ENCODE assay signal across 23 cellular contexts in genomic region chr22:31445642-31446041, GRCh38. TPM values are rescaled to one million over a fixed set of nuclear protein-coding genes. Genes with fewer than 3 reads are reported as not detected.
A peak's percentile ranks its signal among the peaks of the same experiment; 100 is the strongest.
DNase-seq lines count a peak whose midpoint lies in the region; ATAC-seq, FAIRE-seq and TF ChIP-seq lines count a peak whose summit lies in the region.
"Had no signal": no experiment of that assay in that cellular context is flagged by ENCODE, and none has a peak within 500 bp of the region (broad histone marks: within the 10 kb centered on the region; RNA-seq: fewer than 3 reads in every experiment).

No MANE protein-coding gene starts in this region.

- FAIRE-seq in frontal cortex (lab: Jason Lieb, UNC) = no peak
- FAIRE-seq: H54 had no signal

- peaks cover 3% of the 10 kb centered on the region for H3K4me1 Mint-ChIP-seq in activated CD4-positive, alpha-beta T cell treated with anti-CD3 and anti-CD28 coated beads for 36 hours
- H3K4me1 Mint-ChIP-seq in activated naive CD4-positive, alpha-beta T cell treated with anti-CD3 and anti-CD28 coated beads, Interleukin-2, amount 10 ng/mL, durations not matched to agents 7 days and 5 days = no peaks in the 10 kb centered on the region

- H3K9me3 Mint-ChIP-seq in activated CD4-positive, alpha-beta T cell treated with anti-CD3 and anti-CD28 coated beads for 36 hours (ENCODE audit: low read depth) = no peaks in the 10 kb centered on the region
- H3K9me3 Mint-ChIP-seq in activated naive CD4-positive, alpha-beta T cell treated with anti-CD3 and anti-CD28 coated beads, Interleukin-2, amount 10 ng/mL, durations not matched to agents 7 days and 5 days = no peaks in the 10 kb centered on the region

- H3K27me3 ChIP-seq in KMS-11 (ENCODE audit: insufficient read depth, low read depth) = no peaks in the 10 kb centered on the region
- H3K27me3 ChIP-seq in effector memory CD4-positive, alpha-beta T cell (replicated peaks; ENCODE audit: control insufficient read depth, insufficient read depth, low read length, poor library complexity, severe bottlenecking) = no peaks in the 10 kb centered on the region

- no peaks in the 10 kb centered on the region for H3K27me3 Mint-ChIP-seq in activated CD4-positive, alpha-beta T cell treated with anti-CD3 and anti-CD28 coated beads for 36 hours
- H3K27me3 Mint-ChIP-seq in activated naive CD4-positive, alpha-beta T cell treated with anti-CD3 and anti-CD28 coated beads, Interleukin-2, amount 10 ng/mL, durations not matched to agents 7 days and 5 days = no peaks in the 10 kb centered on the region

- peaks cover 55% of the 10 kb centered on the region for H3K36me3 Mint-ChIP-seq in activated CD4-positive, alpha-beta T cell treated with anti-CD3 and anti-CD28 coated beads for 36 hours (ENCODE audit: low read depth)
- H3K36me3 Mint-ChIP-seq in activated naive CD4-positive, alpha-beta T cell treated with anti-CD3 and anti-CD28 coated beads, Interleukin-2, amount 10 ng/mL, durations not matched to agents 7 days and 5 days = peaks cover 51% of the 10 kb centered on the region

- H3K79me2 ChIP-seq in KMS-11 (ENCODE audit: insufficient read depth, low read depth) = no peaks in the 10 kb centered on the region

- no peak for TF ChIP-seq CTCF in KMS-11 (conservative IDR thresholded peaks at IDR 0.05; ENCODE audit: low read depth, low read length)

- CTCF ChIA-PET in activated CD4-positive, alpha-beta T cell treated with anti-CD3 and anti-CD28 coated beads for 36 hours (lab: Charles Lee) = no interaction called here
- CTCF ChIA-PET in activated naive CD4-positive, alpha-beta T cell treated with anti-CD3 and anti-CD28 coated beads, Interleukin-2, amount 10 ng/mL, durations not matched to agents 7 days and 5 days (lab: Charles Lee) = no interaction called here

- no peak overlapping the region for H2AFZ ChIP-seq in KMS-11 (ENCODE audit: low read depth)

- no peaks in the 10 kb centered on the region for H4K20me1 ChIP-seq in KMS-11 (ENCODE audit: insufficient read depth)

- POLR2A ChIA-PET in activated CD4-positive, alpha-beta T cell treated with anti-CD3 and anti-CD28 coated beads for 36 hours (lab: Charles Lee) = no interaction called here

- no peak overlapping the region for H3K4me3 ChIP-seq in KMS-11 (IDR thresholded peaks at IDR 0.05; ENCODE audit: insufficient read depth, low read depth, low read length)
- H3K4me3 ChIP-seq in effector memory CD4-positive, alpha-beta T cell (ENCODE audit: insufficient read depth, low read depth, low read length, poor library complexity, severe bottlenecking) = no peak overlapping the region

- H3K27ac Mint-ChIP-seq in activated CD4-positive, alpha-beta T cell treated with anti-CD3 and anti-CD28 coated beads for 36 hours = peak overlapping the region; percentile 73
- H3K27ac Mint-ChIP-seq in activated naive CD4-positive, alpha-beta T cell treated with anti-CD3 and anti-CD28 coated beads, Interleukin-2, amount 10 ng/mL, durations not matched to agents 7 days and 5 days = peak overlapping the region; percentile 22

- H3K9ac ChIP-seq in KMS-11 = no peak overlapping the region

- no peak for DNase-seq in activated CD4-positive, alpha-beta T cell treated with anti-CD3 and anti-CD28 coated beads for 36 hours
- DNase-seq in activated CD4-positive, alpha-beta T cell treated with anti-CD3 and anti-CD28 coated beads for 4 hours = no peak
- DNase-seq in activated naive CD4-positive, alpha-beta T cell treated with anti-CD3 and anti-CD28 coated beads, Interleukin-2, amount 10 ng/mL, durations not matched to agents 7 days and 5 days = no peak
- no peak for DNase-seq in activated naive CD4-positive, alpha-beta T cell (lab: John Stamatoyannopoulos, UW)
- DNase-seq in effector memory CD4-positive, alpha-beta T cell = no peak
- DNase-seq in stimulated activated CD4-positive, alpha-beta T cell treated with anti-CD3 and anti-CD28 coated beads, Interleukin-2, amount 100 ng/mL, for 24 hours = no peak
- no peak for DNase-seq in frontal cortex (ENCODE audit: low spot score in 2 of 2)
- DNase-seq: AML-193, COR-L47, DMS 273 treated with DMSO at 0.1 percent for 48 hours, DND-41, NCI-H1105 treated with DMSO at 0.1 percent for 48 hours, NCI-H1694, NCI-H2081 treated with DMSO at 0.1 percent for 48 hours, NCI-H2227 treated with DMSO at 0.1 percent for 48 hours, NCI-H524, NCI-H82, PC-3, RPMI8226 had no signal

- intact Hi-C loops in activated CD4-positive, alpha-beta T cell treated with anti-CD3 and anti-CD28 coated beads for 36 hours (cut with DNase I, micrococcal nuclease) = loop anchor here in 1 of 2 experiments (5.0 kb wide), 1 partner anchor 187 kb away; no protein-coding TSS in a partner anchor

- H3K27ac ChIP-seq in KMS-11 = no peak overlapping the region
- peak overlapping the region; percentile 13 for H3K27ac ChIP-seq in effector memory CD4-positive, alpha-beta T cell (ENCODE audit: insufficient read depth, low read length, poor library complexity, severe bottlenecking)
- H3K27ac ChIP-seq: 22Rv1, C4-2B had no signal

- H3K36me3 ChIP-seq in KMS-11 (ENCODE audit: insufficient read depth) = no peaks in the 10 kb centered on the region
- peaks cover 58% of the 10 kb centered on the region for H3K36me3 ChIP-seq in effector memory CD4-positive, alpha-beta T cell (ENCODE audit: control insufficient read depth, insufficient read depth, low read length)

- peak overlapping the region; percentile 44; the same call in 1 of the 2 replicates for H3K4me2 ChIP-seq in KMS-11

- no peaks in the 10 kb centered on the region for H3K9me3 ChIP-seq in effector memory CD4-positive, alpha-beta T cell (ENCODE audit: control insufficient read depth, low read length)

- H3K4me3 Mint-ChIP-seq in activated CD4-positive, alpha-beta T cell treated with anti-CD3 and anti-CD28 coated beads for 36 hours = no peak overlapping the region
- no peak overlapping the region for H3K4me3 Mint-ChIP-seq in activated naive CD4-positive, alpha-beta T cell treated with anti-CD3 and anti-CD28 coated beads, Interleukin-2, amount 10 ng/mL, durations not matched to agents 7 days and 5 days

- ATAC-seq in activated CD4-positive, alpha-beta T cell treated with anti-CD3 and anti-CD28 coated beads for 36 hours = peak; percentile 62
- ATAC-seq: PC-3 had no signal

- peaks cover 29% of the 10 kb centered on the region for H3K4me1 ChIP-seq in KMS-11 (ENCODE audit: low read depth, poor library complexity, severe bottlenecking)
- no peaks in the 10 kb centered on the region for H3K4me1 ChIP-seq in effector memory CD4-positive, alpha-beta T cell (ENCODE audit: control insufficient read depth, insufficient read depth, low read length, poor library complexity, severe bottlenecking)

RNA-seq across cellular contexts. Expression of gene EIF4ENIF1, which starts 44.0 kb away (rescaled TPM):
- total RNA-seq in activated CD4-positive, alpha-beta T cell treated with anti-CD3 and anti-CD28 coated beads for 36 hours = 10 to 100 TPM; 45.4 to 75.0 TPM
- 21.6 TPM for total RNA-seq in frontal cortex

RNA-seq across cellular contexts. Expression of gene DRG1, which starts 46.2 kb away (rescaled TPM):
- total RNA-seq in activated CD4-positive, alpha-beta T cell treated with anti-CD3 and anti-CD28 coated beads for 36 hours = 100 to 1,000 TPM; 104 to 106 TPM
- 86.4 TPM for total RNA-seq in frontal cortex

RNA-seq across cellular contexts. Expression of gene SFI1, which starts 50.7 kb away (rescaled TPM):
- 100 to 1,000 TPM; 221 to 234 TPM for total RNA-seq in activated CD4-positive, alpha-beta T cell treated with anti-CD3 and anti-CD28 coated beads for 36 hours
- 18.8 TPM for total RNA-seq in frontal cortex

Comparison
In these comparisons a context has a peak if more than half of its experiments do, and no peak if none do; other contexts are left out.
1. RNA of gene SFI1, which starts 50.7 kb away (total RNA-seq): 221 to 234 TPM in activated CD4-positive, alpha-beta T cell treated with anti-CD3 and anti-CD28 coated beads for 36 hours; 18.8 TPM in frontal cortex (single experiment); every median in the first group is over 10 times any median in the second.